Comparison of ENCODE assay signal across 8 cellular contexts in the genomic region with DNA sequence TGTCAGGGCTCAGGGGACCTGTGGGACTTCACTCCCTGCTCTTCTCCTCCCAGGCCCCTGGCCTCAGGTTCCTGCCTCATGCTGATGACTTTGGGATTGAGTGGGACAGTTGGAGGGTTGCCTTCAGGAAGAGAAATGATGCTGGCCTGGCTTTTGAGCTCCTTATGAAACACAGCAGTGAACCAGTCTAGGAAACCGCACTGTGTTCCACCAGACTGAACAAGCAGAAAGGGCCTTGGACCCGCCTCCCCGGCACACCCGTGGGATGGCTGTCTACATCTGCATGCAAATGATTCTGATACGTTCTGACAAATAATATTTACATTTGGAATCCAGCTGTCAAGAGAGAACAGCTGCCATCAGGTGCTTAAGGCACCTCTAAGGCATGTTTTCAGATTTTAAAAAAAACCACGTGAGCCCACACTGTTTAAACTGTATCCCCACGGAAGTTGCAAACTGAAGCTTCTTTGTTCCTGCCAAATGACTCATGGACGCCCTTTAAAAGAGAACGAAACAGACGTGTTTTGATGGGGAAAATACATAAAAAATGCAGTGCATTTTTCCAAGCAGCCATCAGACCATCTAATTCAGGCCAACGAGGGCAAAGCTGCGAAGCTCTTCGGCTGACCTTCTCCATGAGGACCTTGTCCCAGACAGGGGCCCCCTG. TPM values are rescaled to one million over a fixed set of nuclear protein-coding genes. Genes with fewer than 3 reads are reported as not detected.
DNase-seq lines count a peak whose midpoint lies in the region; ATAC-seq and TF ChIP-seq lines count a peak whose summit lies in the region.

No MANE protein-coding gene starts in this region.

- in situ Hi-C loops in Panc1 (cut with HindIII; ENCODE audit: low pct_unique_long_range_greater_than_20kb, low sequenced_read_pairs) = no loop called here

- CTCF ChIA-PET in AG04450 (lab: Charles Lee) (interaction anchor here (0.5 to 2.6 kb wide), 2 partner anchors 192 to 590 kb away, joined by 3 to 12 read pairs; no protein-coding TSS in a partner anchor), Panc1 (lab: Charles Lee) (no interaction called here)
- CTCF ChIA-PET in activated CD8-positive, alpha-beta memory T cell treated with anti-CD3 and anti-CD28 coated beads, Interleukin-2, amount 10 ng/mL, durations not matched to agents 7 days and 5 days (lab: Charles Lee) = no interaction called here

- no peak for TF ChIP-seq EP300 in ovary (IDR thresholded peaks at IDR 0.05)

- H3K4me3 ChIP-seq in AG04450 (ENCODE audit: low read depth, low read length) (no peak overlapping the region), Panc1 (ENCODE audit: low read depth in 2 of 2, low read length in 2 of 2) (no peak overlapping the region; a peak in 1 of 4 replicates), fibroblast of pulmonary artery (replicated peaks; ENCODE audit: low read depth, low read length) (peak overlapping the region; percentile 15), ovary (no peak overlapping the region)

- no peak overlapping the region for H3K27ac Mint-ChIP-seq in activated CD8-positive, alpha-beta memory T cell treated with anti-CD3 and anti-CD28 coated beads, Interleukin-2, amount 10 ng/mL, durations not matched to agents 7 days and 5 days

- no peaks in the 10 kb centered on the region for H3K36me3 Mint-ChIP-seq in activated CD8-positive, alpha-beta memory T cell treated with anti-CD3 and anti-CD28 coated beads, Interleukin-2, amount 10 ng/mL, durations not matched to agents 7 days and 5 days

- peak overlapping the region; percentile 96 for H3K27ac ChIP-seq in AG04450 (ENCODE audit: low read depth, low read length)
- peak overlapping the region; percentile 83 for H3K27ac ChIP-seq in Panc1 (ENCODE audit: low read length)
- peak overlapping the region; percentile 18 to 68 for H3K27ac ChIP-seq in ovary

- H3K9me3 ChIP-seq in AG04450 (ENCODE audit: control insufficient read depth, insufficient read depth, low read length) = no peaks in the 10 kb centered on the region; the same call in none of the 2 replicates
- no peaks in the 10 kb centered on the region for H3K9me3 ChIP-seq in Panc1 (ENCODE audit: control insufficient read depth, insufficient read depth, low read depth, low read length)
- H3K9me3 ChIP-seq in ovary = no peaks in the 10 kb centered on the region

- no peaks in the 10 kb centered on the region for H3K4me1 Mint-ChIP-seq in activated CD8-positive, alpha-beta memory T cell treated with anti-CD3 and anti-CD28 coated beads, Interleukin-2, amount 10 ng/mL, durations not matched to agents 7 days and 5 days

- BruUV-seq in Panc1 (replicated peaks; lab: Mats Ljungman, UMichigan) = no TSS peak

- H3K27me3 ChIP-seq in AG04450 (ENCODE audit: control insufficient read depth, insufficient read depth, low read length) (no peaks in the 10 kb centered on the region), Panc1 (ENCODE audit: control insufficient read depth, insufficient read depth, low read length) (no peaks in the 10 kb centered on the region), ovary (no peaks in the 10 kb centered on the region)

- H3K4me1 ChIP-seq in Panc1 (ENCODE audit: control insufficient read depth, insufficient read depth, low read length) = peaks cover 25% of the 10 kb centered on the region
- H3K4me1 ChIP-seq in ovary (ENCODE audit: insufficient read depth) = peaks cover 14% of the 10 kb centered on the region

- ATAC-seq in HG02852 (IDR thresholded peaks at IDR 0.05; ENCODE audit: unreplicated experiment) (peak; percentile 48), Panc1 (peak; percentile 62)
- no peak for ATAC-seq in activated CD8-positive, alpha-beta memory T cell treated with anti-CD3 and anti-CD28 coated beads, Interleukin-2, amount 10 ng/mL, durations not matched to agents 7 days and 5 days

- intact Hi-C loops in Panc1 (cut with micrococcal nuclease; ENCODE audit: unreplicated experiment) (no loop called here), ovary (cut with DNase I) (no loop called here)

- H3K36me3 ChIP-seq in Panc1 (ENCODE audit: control insufficient read depth, insufficient read depth, low read length) (no peaks in the 10 kb centered on the region), ovary (no peaks in the 10 kb centered on the region)

- H3K9me3 Mint-ChIP-seq in activated CD8-positive, alpha-beta memory T cell treated with anti-CD3 and anti-CD28 coated beads, Interleukin-2, amount 10 ng/mL, durations not matched to agents 7 days and 5 days (ENCODE audit: low read depth) = no peaks in the 10 kb centered on the region

- TF ChIP-seq CTCF in AG04450 (IDR thresholded peaks at IDR 0.05; ENCODE audit: low read depth, low read length) (no peak), Panc1 (IDR thresholded peaks at IDR 0.05) (no peak), fibroblast of pulmonary artery (IDR thresholded peaks at IDR 0.05; ENCODE audit: low read length, missing control alignments) (no peak), ovary (IDR thresholded peaks at IDR 0.05) (no peak)

- TF ChIP-seq POLR2A in ovary (IDR thresholded peaks at IDR 0.05) = no peak

- DNase-seq in AG04450 (ENCODE audit: low read depth, low spot score) = peak; percentile 69
- DNase-seq in Panc1 (ENCODE audit: low read depth, low spot score) = no peak
- DNase-seq in fibroblast of pulmonary artery (ENCODE audit: low read depth) = peak; percentile 90
- DNase-seq in ovary = peak; percentile 49 to 74 (median 59)
- DNase-seq in effector CD8-positive, alpha-beta T cell (lab: John Stamatoyannopoulos, UW) = no peak
- DNase-seq in activated CD8-positive, alpha-beta memory T cell treated with anti-CD3 and anti-CD28 coated beads, Interleukin-2, amount 50 U/mL, for 48 hours = no peak
- no peak for DNase-seq in activated CD8-positive, alpha-beta memory T cell treated with anti-CD3 and anti-CD28 coated beads, Interleukin-2, amount 10 ng/mL, durations not matched to agents 7 days and 5 days

- POLR2A ChIA-PET in AG04450 (lab: Yijun Ruan, JAX) (interaction anchor here (0.6 to 1.6 kb wide), 9 partner anchors 12 to 377 kb away, joined by 3 to 6 read pairs (median 4); partner anchors contain the start of gene ADAM17), Panc1 (lab: Charles Lee) (interaction anchor here (0.6 kb wide), 1 partner anchor 35 kb away, joined by 5 read pairs; no protein-coding TSS in a partner anchor)

- 6 to 15% (median 10%) methylated on average over 13 of the region's 13 CpGs for WGBS in ovary, 3 donors

- no peak overlapping the region for H3K4me3 Mint-ChIP-seq in activated CD8-positive, alpha-beta memory T cell treated with anti-CD3 and anti-CD28 coated beads, Interleukin-2, amount 10 ng/mL, durations not matched to agents 7 days and 5 days

- peaks cover 10% of the 10 kb centered on the region for H3K27me3 Mint-ChIP-seq in activated CD8-positive, alpha-beta memory T cell treated with anti-CD3 and anti-CD28 coated beads, Interleukin-2, amount 10 ng/mL, durations not matched to agents 7 days and 5 days

RNA-seq across cellular contexts. Expression of gene ASAP2, which starts 27.6 kb away (rescaled TPM):
- polyA plus RNA-seq in AG04450 (2011; rRNA removed) = 24.6 and 30.0 TPM in 2 replicates
- polyA minus RNA-seq in AG04450 (2011; rRNA and poly(A)+ RNA removed) = 25.1 and 29.1 TPM in 2 replicates
- total RNA-seq in Panc1 (2021; ENCODE audit: unreplicated experiment) = 107 TPM
- 57.3 TPM for polyA plus RNA-seq in Panc1 (2012; ENCODE audit: insufficient read length)
- 10 to 100 TPM; 11.3 to 22.7 (median 17.3) TPM for total RNA-seq in ovary
- polyA plus RNA-seq in ovary = 10 to 100 TPM; 10.3 to 15.5 TPM
- total RNA-seq in activated CD8-positive, alpha-beta memory T cell treated with anti-CD3 and anti-CD28 coated beads, Interleukin-2, amount 10 ng/mL, durations not matched to agents 7 days and 5 days = under 1 TPM; 0.33 to 0.44 TPM

Comparison
In these comparisons a context has a peak if more than half of its experiments do, and no peak if none do; other contexts are left out.
1. DNase-seq: peak in AG04450 (single experiment), fibroblast of pulmonary artery (single experiment) and ovary (5 of 5); none in Panc1 (single experiment), effector CD8-positive, alpha-beta T cell (single experiment), activated CD8-positive, alpha-beta memory T cell treated with anti-CD3 and anti-CD28 coated beads, Interleukin-2, amount 50 U/mL, for 48 hours (single experiment) and activated CD8-positive, alpha-beta memory T cell treated with anti-CD3 and anti-CD28 coated beads, Interleukin-2, amount 10 ng/mL, durations not matched to agents 7 days and 5 days (single experiment).
2. H3K27ac ChIP-seq: peak in every context shown above with its lines; median percentile 96 in AG04450; 83 in Panc1; 43 in ovary.
3. RNA of gene ASAP2, which starts 27.6 kb away (total RNA-seq): 107 TPM in Panc1 (single experiment) and 11.3 to 22.7 TPM in ovary; 0.33 to 0.44 TPM in activated CD8-positive, alpha-beta memory T cell treated with anti-CD3 and anti-CD28 coated beads, Interleukin-2, amount 10 ng/mL, durations not matched to agents 7 days and 5 days; every median in the first group is over 4 times any median in the second.